ENCODE assay signal across 1 cellular context in the genomic region with DNA sequence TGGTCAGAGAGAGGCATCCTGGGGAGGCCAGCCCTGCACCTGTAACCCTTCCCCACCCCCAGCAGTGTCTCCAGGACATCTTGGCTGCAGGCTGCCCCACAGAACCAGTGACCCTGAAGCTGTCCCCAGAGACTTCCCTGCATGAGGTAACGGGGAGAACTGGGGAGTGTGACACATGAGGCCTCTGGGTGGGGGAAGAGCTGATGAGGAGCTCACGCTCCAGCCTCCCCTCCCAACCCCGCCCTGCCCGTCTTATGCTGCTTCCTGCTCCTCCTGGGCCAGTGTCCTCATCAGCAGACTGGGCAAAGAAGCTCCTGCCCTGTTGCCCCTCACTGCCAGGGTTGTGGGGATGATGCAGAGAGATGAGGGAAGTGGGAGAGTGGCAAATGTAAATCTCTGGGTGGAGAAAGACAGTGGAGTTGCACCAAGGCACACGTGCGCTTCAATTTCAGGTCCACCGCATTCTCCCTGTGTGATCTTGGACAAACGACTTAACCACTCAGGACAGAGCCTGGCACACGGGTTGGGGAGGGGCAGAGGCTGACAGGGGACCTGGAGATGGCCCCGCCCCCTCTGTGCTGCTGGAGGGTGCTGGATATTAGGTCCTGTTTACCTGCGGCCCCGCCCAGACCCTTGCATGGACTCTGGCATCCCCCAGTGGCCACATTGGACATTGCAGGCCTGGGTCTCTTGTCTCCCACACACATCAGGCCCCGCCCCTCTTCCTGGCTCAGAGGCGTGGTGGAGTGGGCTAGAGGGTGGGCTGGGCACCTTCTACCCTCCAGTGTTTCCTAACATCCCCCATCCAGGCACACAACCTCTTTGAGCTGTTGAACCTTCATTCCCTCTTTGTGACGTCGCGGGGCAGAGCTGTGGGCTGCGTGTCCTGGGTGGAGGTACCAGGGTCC.
TF ChIP-seq lines count a peak whose summit lies in the region.

No MANE protein-coding gene starts in this region.

TF ChIP-seq in GM23338, 12 proteins besides CTCF, POLR2A, EP300 and RAD21:
- TF ChIP-seq EZH2phosphoT487 (IDR thresholded peaks at IDR 0.05; ENCODE audit: unreplicated experiment) (no peak), NANOG (IDR thresholded peaks at IDR 0.05; ENCODE audit: borderline replicate concordance) (no peak), POLR2AphosphoS5 (IDR thresholded peaks at IDR 0.05; ENCODE audit: low read depth) (no peak), JUNB (IDR thresholded peaks at IDR 0.05; ENCODE audit: unreplicated experiment) (no peak), STAT1 (IDR thresholded peaks at IDR 0.05; ENCODE audit: unreplicated experiment) (no peak)
- TF ChIP-seq, protein P1, sequence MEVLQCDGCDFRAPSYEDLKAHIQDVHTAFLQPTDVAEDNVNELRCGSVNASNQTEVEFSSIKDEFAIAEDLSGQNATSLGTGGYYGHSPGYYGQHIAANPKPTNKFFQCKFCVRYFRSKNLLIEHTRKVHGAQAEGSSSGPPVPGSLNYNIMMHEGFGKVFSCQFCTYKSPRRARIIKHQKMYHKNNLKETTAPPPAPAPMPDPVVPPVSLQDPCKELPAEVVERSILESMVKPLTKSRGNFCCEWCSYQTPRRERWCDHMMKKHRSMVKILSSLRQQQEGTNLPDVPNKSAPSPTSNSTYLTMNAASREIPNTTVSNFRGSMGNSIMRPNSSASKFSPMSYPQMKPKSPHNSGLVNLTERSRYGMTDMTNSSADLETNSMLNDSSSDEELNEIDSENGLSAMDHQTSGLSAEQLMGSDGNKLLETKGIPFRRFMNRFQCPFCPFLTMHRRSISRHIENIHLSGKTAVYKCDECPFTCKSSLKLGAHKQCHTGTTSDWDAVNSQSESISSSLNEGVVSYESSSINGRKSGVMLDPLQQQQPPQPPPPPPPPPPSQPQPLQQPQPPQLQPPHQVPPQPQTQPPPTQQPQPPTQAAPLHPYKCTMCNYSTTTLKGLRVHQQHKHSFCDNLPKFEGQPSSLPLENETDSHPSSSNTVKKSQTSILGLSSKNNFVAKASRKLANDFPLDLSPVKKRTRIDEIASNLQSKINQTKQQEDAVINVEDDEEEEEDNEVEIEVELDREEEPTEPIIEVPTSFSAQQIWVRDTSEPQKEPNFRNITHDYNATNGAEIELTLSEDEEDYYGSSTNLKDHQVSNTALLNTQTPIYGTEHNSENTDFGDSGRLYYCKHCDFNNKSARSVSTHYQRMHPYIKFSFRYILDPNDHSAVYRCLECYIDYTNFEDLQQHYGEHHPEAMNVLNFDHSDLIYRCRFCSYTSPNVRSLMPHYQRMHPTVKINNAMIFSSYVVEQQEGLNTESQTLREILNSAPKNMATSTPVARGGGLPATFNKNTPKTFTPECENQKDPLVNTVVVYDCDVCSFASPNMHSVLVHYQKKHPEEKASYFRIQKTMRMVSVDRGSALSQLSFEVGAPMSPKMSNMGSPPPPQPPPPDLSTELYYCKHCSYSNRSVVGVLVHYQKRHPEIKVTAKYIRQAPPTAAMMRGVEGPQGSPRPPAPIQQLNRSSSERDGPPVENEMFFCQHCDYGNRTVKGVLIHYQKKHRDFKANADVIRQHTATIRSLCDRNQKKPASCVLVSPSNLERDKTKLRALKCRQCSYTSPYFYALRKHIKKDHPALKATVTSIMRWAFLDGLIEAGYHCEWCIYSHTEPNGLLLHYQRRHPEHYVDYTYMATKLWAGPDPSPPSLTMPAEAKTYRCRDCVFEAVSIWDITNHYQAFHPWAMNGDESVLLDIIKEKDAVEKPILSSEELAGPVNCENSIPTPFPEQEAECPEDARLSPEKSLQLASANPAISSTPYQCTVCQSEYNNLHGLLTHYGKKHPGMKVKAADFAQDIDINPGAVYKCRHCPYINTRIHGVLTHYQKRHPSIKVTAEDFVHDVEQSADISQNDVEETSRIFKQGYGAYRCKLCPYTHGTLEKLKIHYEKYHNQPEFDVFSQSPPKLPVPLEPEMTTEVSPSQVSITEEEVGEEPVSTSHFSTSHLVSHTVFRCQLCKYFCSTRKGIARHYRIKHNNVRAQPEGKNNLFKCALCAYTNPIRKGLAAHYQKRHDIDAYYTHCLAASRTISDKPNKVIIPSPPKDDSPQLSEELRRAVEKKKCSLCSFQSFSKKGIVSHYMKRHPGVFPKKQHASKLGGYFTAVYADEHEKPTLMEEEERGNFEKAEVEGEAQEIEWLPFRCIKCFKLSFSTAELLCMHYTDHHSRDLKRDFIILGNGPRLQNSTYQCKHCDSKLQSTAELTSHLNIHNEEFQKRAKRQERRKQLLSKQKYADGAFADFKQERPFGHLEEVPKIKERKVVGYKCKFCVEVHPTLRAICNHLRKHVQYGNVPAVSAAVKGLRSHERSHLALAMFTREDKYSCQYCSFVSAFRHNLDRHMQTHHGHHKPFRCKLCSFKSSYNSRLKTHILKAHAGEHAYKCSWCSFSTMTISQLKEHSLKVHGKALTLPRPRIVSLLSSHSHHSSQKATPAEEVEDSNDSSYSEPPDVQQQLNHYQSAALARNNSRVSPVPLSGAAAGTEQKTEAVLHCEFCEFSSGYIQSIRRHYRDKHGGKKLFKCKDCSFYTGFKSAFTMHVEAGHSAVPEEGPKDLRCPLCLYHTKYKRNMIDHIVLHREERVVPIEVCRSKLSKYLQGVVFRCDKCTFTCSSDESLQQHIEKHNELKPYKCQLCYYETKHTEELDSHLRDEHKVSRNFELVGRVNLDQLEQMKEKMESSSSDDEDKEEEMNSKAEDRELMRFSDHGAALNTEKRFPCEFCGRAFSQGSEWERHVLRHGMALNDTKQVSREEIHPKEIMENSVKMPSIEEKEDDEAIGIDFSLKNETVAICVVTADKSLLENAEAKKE (CRISPR knock-in tag; IDR thresholded peaks at IDR 0.05) = no peak
- TF ChIP-seq, protein P2, sequence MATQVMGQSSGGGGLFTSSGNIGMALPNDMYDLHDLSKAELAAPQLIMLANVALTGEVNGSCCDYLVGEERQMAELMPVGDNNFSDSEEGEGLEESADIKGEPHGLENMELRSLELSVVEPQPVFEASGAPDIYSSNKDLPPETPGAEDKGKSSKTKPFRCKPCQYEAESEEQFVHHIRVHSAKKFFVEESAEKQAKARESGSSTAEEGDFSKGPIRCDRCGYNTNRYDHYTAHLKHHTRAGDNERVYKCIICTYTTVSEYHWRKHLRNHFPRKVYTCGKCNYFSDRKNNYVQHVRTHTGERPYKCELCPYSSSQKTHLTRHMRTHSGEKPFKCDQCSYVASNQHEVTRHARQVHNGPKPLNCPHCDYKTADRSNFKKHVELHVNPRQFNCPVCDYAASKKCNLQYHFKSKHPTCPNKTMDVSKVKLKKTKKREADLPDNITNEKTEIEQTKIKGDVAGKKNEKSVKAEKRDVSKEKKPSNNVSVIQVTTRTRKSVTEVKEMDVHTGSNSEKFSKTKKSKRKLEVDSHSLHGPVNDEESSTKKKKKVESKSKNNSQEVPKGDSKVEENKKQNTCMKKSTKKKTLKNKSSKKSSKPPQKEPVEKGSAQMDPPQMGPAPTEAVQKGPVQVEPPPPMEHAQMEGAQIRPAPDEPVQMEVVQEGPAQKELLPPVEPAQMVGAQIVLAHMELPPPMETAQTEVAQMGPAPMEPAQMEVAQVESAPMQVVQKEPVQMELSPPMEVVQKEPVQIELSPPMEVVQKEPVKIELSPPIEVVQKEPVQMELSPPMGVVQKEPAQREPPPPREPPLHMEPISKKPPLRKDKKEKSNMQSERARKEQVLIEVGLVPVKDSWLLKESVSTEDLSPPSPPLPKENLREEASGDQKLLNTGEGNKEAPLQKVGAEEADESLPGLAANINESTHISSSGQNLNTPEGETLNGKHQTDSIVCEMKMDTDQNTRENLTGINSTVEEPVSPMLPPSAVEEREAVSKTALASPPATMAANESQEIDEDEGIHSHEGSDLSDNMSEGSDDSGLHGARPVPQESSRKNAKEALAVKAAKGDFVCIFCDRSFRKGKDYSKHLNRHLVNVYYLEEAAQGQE (IDR thresholded peaks at IDR 0.05; ENCODE audit: unreplicated experiment) = no peak
